8 cellular contexts compared by ENCODE assay signal in the genomic region with DNA sequence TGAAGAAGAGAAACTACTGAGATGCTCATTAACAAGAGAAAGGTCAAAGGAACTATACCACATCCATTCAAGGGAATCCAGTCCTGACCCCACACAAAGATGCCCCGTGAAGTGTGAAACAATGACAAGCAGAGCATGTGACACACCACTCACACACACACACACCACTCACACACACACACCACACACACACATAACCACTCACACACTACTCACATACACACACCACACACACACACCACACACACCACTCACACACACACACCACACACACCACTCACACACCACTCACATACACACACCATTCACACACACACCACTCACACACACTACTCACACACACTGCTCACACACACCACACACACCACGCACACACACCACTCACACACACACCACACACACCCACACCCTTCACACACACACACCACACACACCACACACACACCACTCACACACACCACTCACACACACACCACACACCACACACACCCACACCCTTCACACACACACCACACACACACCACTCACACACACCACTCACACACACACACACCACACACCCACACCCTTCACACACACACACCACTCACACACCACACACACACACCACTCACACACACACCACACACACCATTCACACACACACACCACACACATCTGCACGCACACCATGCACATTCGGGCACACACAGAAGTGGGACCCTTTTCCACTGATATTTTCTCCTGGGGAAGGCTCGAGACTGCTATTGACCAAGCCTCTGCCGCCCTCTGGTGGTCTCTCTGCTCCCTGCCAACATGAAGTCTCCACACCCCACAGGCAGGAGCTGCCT. TPM values are rescaled to one million over a fixed set of nuclear protein-coding genes. Genes with fewer than 3 reads are reported as not detected.
DNase-seq lines count a peak whose midpoint lies in the region; ATAC-seq and TF ChIP-seq lines count a peak whose summit lies in the region.

No MANE protein-coding gene starts in this region.

- H3K27me3 Mint-ChIP-seq in T-helper 17 cell = no peaks in the 10 kb centered on the region

- no peak for TF ChIP-seq POLR2A in adrenal gland (IDR thresholded peaks at IDR 0.05)

- peak overlapping the region; percentile 41 for H3K4me3 Mint-ChIP-seq in T-helper 17 cell

- H3K36me3 Mint-ChIP-seq in T-helper 17 cell (ENCODE audit: low read depth) = peaks cover 11% of the 10 kb centered on the region

- H3K4me3 ChIP-seq in adrenal gland = no peak overlapping the region

- intact Hi-C loops in adrenal gland (cut with DNase I) = loop anchor here (2.0 to 5.0 kb wide), 2 partner anchors 177 kb away; no protein-coding TSS in a partner anchor
- intact Hi-C loops in left ventricle myocardium superior (cut with micrococcal nuclease) = loop anchor here (5.0 kb wide), 1 partner anchor 177 kb away; no protein-coding TSS in a partner anchor

- WGBS in adrenal gland, 4 donors = 33 to 44% (median 36%) methylated on average over 5 to 6 of the region's 6 CpGs

- peak overlapping the region; percentile 83 for H3K27ac Mint-ChIP-seq in T-helper 17 cell

- ATAC-seq in T-helper 17 cell (peak; percentile 88), left ventricle myocardium superior (peak; percentile 94), GM19023 (IDR thresholded peaks at IDR 0.05; ENCODE audit: unreplicated experiment) (no peak), HG03139 (IDR thresholded peaks at IDR 0.05; ENCODE audit: unreplicated experiment) (no peak)

- no peaks in the 10 kb centered on the region for H3K4me1 ChIP-seq in adrenal gland (replicated peaks in 1 of 2)

- H3K27me3 ChIP-seq in adrenal gland = no peaks in the 10 kb centered on the region

- TF ChIP-seq CTCF in adrenal gland (IDR thresholded peaks at IDR 0.05) = peak; percentile 69 to 95 (median 90)

- H3K36me3 ChIP-seq in adrenal gland (replicated peaks in 1 of 2) = peaks cover 0 to 18% of the 10 kb centered on the region in 2 donors

- H3K27ac ChIP-seq in adrenal gland = no peak overlapping the region

- DNase-seq in GM04504 (ENCODE audit: low read depth) (peak; percentile 40), NCI-H128 (lab: John Stamatoyannopoulos, UW; ENCODE audit: unreplicated experiment) (peak; percentile 30), T-helper 17 cell (peak; percentile 69 to 80 (median 70)), adrenal gland (peak; percentile 70 to 94 (median 82)), left ventricle myocardium superior (peak; percentile 90), retina (peak; percentile 87)

- H3K9me3 ChIP-seq in T-helper 17 cell (ENCODE audit: control insufficient read depth, low read length, poor library complexity, severe bottlenecking) = no peaks in the 10 kb centered on the region
- no peaks in the 10 kb centered on the region for H3K9me3 ChIP-seq in adrenal gland (replicated peaks in 1 of 3)

- peaks cover 3% of the 10 kb centered on the region for H3K4me1 Mint-ChIP-seq in T-helper 17 cell

RNA-seq across cellular contexts. Expression of a gene that starts 32.0 kb away (rescaled TPM):
- total RNA-seq in T-helper 17 cell (10 to 100 TPM; 28.2 to 37.3 TPM), adrenal gland (100 to 1,000 TPM; 268 to 743 (median 528) TPM), left ventricle myocardium superior (83.4 TPM)
- 100 to 1,000 TPM in 1 of 3 donors, 10 to 100 TPM in 2; 51.3 to 220 (median 65.5) TPM for polyA plus RNA-seq in adrenal gland

RNA-seq across cellular contexts. Expression of a gene that starts 32.1 kb away (rescaled TPM):
- 10 to 100 TPM; 16.8 to 25.6 TPM for total RNA-seq in T-helper 17 cell
- total RNA-seq in adrenal gland = 10 to 100 TPM; 41.7 to 74.2 (median 56.5) TPM
- 100 to 1,000 TPM in 2 of 3 donors, 10 to 100 TPM in 1; 39.6 to 171 (median 148) TPM for polyA plus RNA-seq in adrenal gland
- 42.4 TPM for total RNA-seq in left ventricle myocardium superior

RNA-seq across cellular contexts. Expression of a gene that starts 54.9 kb away (rescaled TPM):
- 1 to 10 TPM; 5.0 to 6.2 TPM for total RNA-seq in T-helper 17 cell
- 1 to 10 TPM in 7 of 8 donors, under 1 TPM in 1; 0.26 to 6.6 (median 3.7) TPM for total RNA-seq in adrenal gland
- polyA plus RNA-seq in adrenal gland = 1 to 10 TPM in 2 of 3 donors, not detected in 1; 4.3 to 6.2 TPM
- total RNA-seq in left ventricle myocardium superior = 3.4 TPM

RNA-seq across cellular contexts. Expression of a gene that starts 54.9 kb away (rescaled TPM):
- total RNA-seq in T-helper 17 cell (10 to 100 TPM; 12.4 to 13.1 TPM), adrenal gland (10 to 100 TPM in 6 of 8 donors, 1 to 10 TPM in 2; 5.5 to 17.3 (median 11.7) TPM), left ventricle myocardium superior (8.0 TPM)
- polyA plus RNA-seq in adrenal gland = 10 to 100 TPM in 1 of 3 donors, 1 to 10 TPM in 2; 5.8 to 14.1 (median 7.9) TPM

Comparison
In these comparisons a context has a peak if more than half of its experiments do, and no peak if none do; other contexts are left out.
1. DNase-seq: peak in every context shown above with its lines; median percentile 90 in left ventricle myocardium superior; 87 in retina; 82 in adrenal gland; 70 in T-helper 17 cell; 40 in GM04504; 30 in NCI-H128.
2. ATAC-seq: peak in T-helper 17 cell (single experiment) and left ventricle myocardium superior (single experiment); none in GM19023 (single experiment) and HG03139 (single experiment).